In the genomic region with DNA sequence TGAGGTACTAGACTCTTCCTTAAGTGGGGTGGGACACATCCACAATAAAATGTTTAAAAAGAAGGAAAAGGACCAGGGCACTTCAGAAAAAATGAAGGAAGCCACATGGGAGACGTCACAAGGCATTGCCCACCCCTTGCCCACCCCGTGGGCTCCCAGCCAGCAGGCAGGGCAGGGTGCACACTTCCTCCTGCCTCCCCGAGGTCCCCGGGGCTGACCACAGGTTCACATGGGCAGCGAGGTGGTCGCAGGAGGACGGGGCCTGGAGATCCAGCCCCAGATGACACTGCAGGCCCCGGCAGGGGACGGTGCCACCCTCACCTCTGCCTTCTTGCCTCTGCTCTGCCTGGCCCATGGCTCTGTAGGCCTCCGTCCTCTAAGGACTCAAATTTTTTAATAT, we compare ENCODE assay signal across 20 cellular contexts. TPM values are rescaled to one million over a fixed set of nuclear protein-coding genes. Genes with fewer than 3 reads are reported as not detected.
DNase-seq lines count a peak whose midpoint lies in the region; ATAC-seq, FAIRE-seq and TF ChIP-seq lines count a peak whose summit lies in the region.
"Had no signal": no experiment of that assay in that cellular context is flagged by ENCODE, and none has a peak within 500 bp of the region (broad histone marks: within the 10 kb centered on the region; RNA-seq: fewer than 3 reads in every experiment).

No MANE protein-coding gene starts in this region.

- H3K9ac ChIP-seq in BLaER1 (0 out of 2 replicates have a peak overlapping the region, but pooled peaks have one; percentile 54), H1 (replicated peaks in 1 of 4; ENCODE audit: extremely low read depth in 1 of 4, low read depth in 3 of 4, low read length in 3 of 4) (no peak overlapping the region), trophoblast cell (ENCODE audit: low read length) (no peak overlapping the region)
- H3K9ac ChIP-seq: GM23248 had no signal

- no peak for TF ChIP-seq RAD21 in H1 (IDR thresholded peaks at IDR 0.05 in 1 of 2, conservative IDR thresholded peaks at IDR 0.05 in 1 of 2; ENCODE audit: low read depth in 2 of 2, low read length in 2 of 2)

- no peaks in the 10 kb centered on the region for H3K27me3 Mint-ChIP-seq in T-helper 17 cell
- H3K27me3 Mint-ChIP-seq: CD4-positive, CD25-positive, alpha-beta regulatory T cell; CD8-positive, alpha-beta memory T cell had no signal

- peak overlapping the region; percentile 15 for H4K91ac ChIP-seq in H1 (replicated peaks; ENCODE audit: insufficient read length, low read length)
- no peak overlapping the region for H4K91ac ChIP-seq in trophoblast cell (ENCODE audit: low read depth, low read length)

- no peak overlapping the region for H3K23ac ChIP-seq in H1 (ENCODE audit: insufficient read length)
- no peak overlapping the region for H3K23ac ChIP-seq in trophoblast cell (ENCODE audit: low read length)

- H2BK120ac ChIP-seq in H1 (replicated peaks; ENCODE audit: low read depth, low read length) (no peak overlapping the region), trophoblast cell (ENCODE audit: insufficient read depth, low read length, poor library complexity) (no peak overlapping the region)

- H4K20me1 ChIP-seq in BLaER1 (no peaks in the 10 kb centered on the region), H1 (replicated peaks in 1 of 2; ENCODE audit: control insufficient read depth in 1 of 2, insufficient read depth in 2 of 2, low read length in 2 of 2) (peaks cover 0 to 8% of the 10 kb centered on the region in 2 experiments)

- H2BK12ac ChIP-seq in H1 (ENCODE audit: low read depth, low read length) (peak overlapping the region; percentile 50; the same call in 1 of the 2 replicates), trophoblast cell (ENCODE audit: low read length) (no peak overlapping the region)

- H4K12ac ChIP-seq in trophoblast cell (ENCODE audit: low read depth, low read length) = no peak overlapping the region

- H3K4me2 ChIP-seq in BLaER1 = peak overlapping the region; percentile 70
- no peak overlapping the region for H3K4me2 ChIP-seq in H1 (ENCODE audit: insufficient read depth in 1 of 2, low read depth in 2 of 2, low read length in 2 of 2)
- no peak overlapping the region for H3K4me2 ChIP-seq in trophoblast cell (ENCODE audit: low read length)

- POLR2A ChIA-PET in H1 (lab: Charles Lee; ENCODE audit: partially characterized antibody) = interaction anchor here (1.6 kb wide), 1 partner anchor 19 kb away, joined by 3 read pairs; no protein-coding TSS in a partner anchor

- H3K36me3 ChIP-seq in BLaER1 (no peaks in the 10 kb centered on the region), H1 (ENCODE audit: control insufficient read depth in 2 of 4, insufficient read depth in 4 of 4, low read length in 3 of 4) (no peaks in the 10 kb centered on the region; a peak in 1 of 8 replicates), trophoblast cell (ENCODE audit: control insufficient read depth in 1 of 2, insufficient read depth in 2 of 2, low read length in 2 of 2) (no peaks in the 10 kb centered on the region)

- no peak overlapping the region for H2AK5ac ChIP-seq in H1 (ENCODE audit: low read depth, low read length)
- H2AK5ac ChIP-seq in trophoblast cell (ENCODE audit: low read length) = peak overlapping the region; percentile 47

- no peak for FAIRE-seq in H1 (lab: Jason Lieb, UNC)
- FAIRE-seq: GM19239, H54 had no signal

- no peaks in the 10 kb centered on the region for H3K9me3 ChIP-seq in BLaER1
- no peaks in the 10 kb centered on the region for H3K9me3 ChIP-seq in H1 (ENCODE audit: insufficient read depth in 2 of 2, low read depth in 1 of 2, low read length in 1 of 2)
- peaks cover 9% of the 10 kb centered on the region for H3K9me3 ChIP-seq in trophoblast cell (ENCODE audit: insufficient read depth, low read depth, low read length)
- no peaks in the 10 kb centered on the region for H3K9me3 ChIP-seq in T-helper 17 cell (ENCODE audit: control insufficient read depth, low read length, poor library complexity, severe bottlenecking)

- H2BK5ac ChIP-seq in H1 (ENCODE audit: low read depth, low read length) (no peak overlapping the region), trophoblast cell (ENCODE audit: low read depth, low read length, poor library complexity) (no peak overlapping the region)

- no peak overlapping the region for H3K27ac Mint-ChIP-seq in T-helper 17 cell

- CTCF ChIA-PET in H1 (lab: Charles Lee; ENCODE audit: partially characterized antibody) = interaction anchor here (1.6 kb wide), 1 partner anchor 24 kb away, joined by 4 read pairs; no protein-coding TSS in a partner anchor

- no peak overlapping the region for H2BK20ac ChIP-seq in H1 (ENCODE audit: low read length)

- H2BK15ac ChIP-seq in H1 (ENCODE audit: low read length) = no peak overlapping the region

- H3K4me3 Mint-ChIP-seq in T-helper 17 cell = no peak overlapping the region

- H3K27me3 ChIP-seq in BLaER1 (no peaks in the 10 kb centered on the region), HL-60 (ENCODE audit: insufficient read depth, poor library complexity, severe bottlenecking) (no peaks in the 10 kb centered on the region), H1 (replicated peaks in 1 of 4; ENCODE audit: control insufficient read depth in 3 of 4, extremely low read depth in 1 of 4, insufficient read depth in 3 of 4, low read length in 3 of 4) (no peaks in the 10 kb centered on the region), trophoblast cell (ENCODE audit: insufficient read depth, low read length) (no peaks in the 10 kb centered on the region)

- H4K5ac ChIP-seq in H1 (ENCODE audit: insufficient read length, low read depth, low read length) = no peak overlapping the region

- no peak overlapping the region for H3K18ac ChIP-seq in H1 (ENCODE audit: extremely low read depth, low read length)
- no peak overlapping the region for H3K18ac ChIP-seq in trophoblast cell (ENCODE audit: low read length)

- no peak for DNase-seq in HL-60 (ENCODE audit: low read depth in 1 of 2, low spot score in 1 of 2)
- no peak for DNase-seq in H1 (ENCODE audit: low read depth in 1 of 2, low spot score in 2 of 2)
- no peak for DNase-seq in trophoblast cell
- DNase-seq in GM03348 (ENCODE audit: low spot score) = no peak
- no peak for DNase-seq in T-helper 17 cell
- DNase-seq: 8988T; C1 segment of cervical spinal cord; CD4-positive, CD25-positive, alpha-beta regulatory T cell; CD8-positive, alpha-beta memory T cell; COR-L47; DMS 273 treated with DMSO at 0.1 percent for 48 hours; DMS53; DND-41; EL; GM23248; HCEC 1CT had no signal

- H3K23me2 ChIP-seq in H1 (ENCODE audit: low read depth, low read length) = peaks cover 6% of the 10 kb centered on the region

- H3K79me2 ChIP-seq in H1 (ENCODE audit: control insufficient read depth in 1 of 2, insufficient read depth in 2 of 2, low read length in 2 of 2) (no peaks in the 10 kb centered on the region), trophoblast cell (ENCODE audit: control insufficient read depth, insufficient read depth, low read length, poor library complexity) (peaks cover 6% of the 10 kb centered on the region)

- H2AFZ ChIP-seq in H1 (ENCODE audit: low read length) (no peak overlapping the region), trophoblast cell (ENCODE audit: insufficient read depth, low read length, poor library complexity) (no peak overlapping the region)
- H2AFZ ChIP-seq: GM23248 had no signal

- no peak for TF ChIP-seq CTCF in HL-60 (IDR thresholded peaks at IDR 0.05; ENCODE audit: insufficient read depth, low read length)
- no peak for TF ChIP-seq CTCF in H1 (IDR thresholded peaks at IDR 0.05; ENCODE audit: control extremely low read depth in 1 of 3, insufficient read depth in 1 of 3, low read depth in 1 of 3, low read length in 3 of 3)

- TF ChIP-seq EP300 in H1 (IDR thresholded peaks at IDR 0.05; ENCODE audit: borderline replicate concordance in 1 of 2, low read depth in 2 of 2, low read length in 2 of 2) = no peak

- H3K14ac ChIP-seq in H1 (ENCODE audit: insufficient read length) = no peak overlapping the region
- no peak overlapping the region for H3K14ac ChIP-seq in trophoblast cell (ENCODE audit: low read length)

- peaks cover 3% of the 10 kb centered on the region for H3K79me1 ChIP-seq in H1 (ENCODE audit: low read depth, low read length)
- peaks cover 19% of the 10 kb centered on the region for H3K79me1 ChIP-seq in trophoblast cell (ENCODE audit: low read length)

- WGBS in H1 (ENCODE audit: extremely low coverage in 1 of 2, insufficient coverage in 1 of 2, insufficient read length in 1 of 2, insufficient replicate concordance in 2 of 2, low coverage in 1 of 2, low lambda C conversion rate in 2 of 2, missing lambda C conversion rate in 1 of 2), 2 experiments = 84% methylated on average over 10 of the region's 10 CpGs; no CpG with 5 or more reads in 1 of the 2 experiments
- WGBS in trophoblast cell (ENCODE audit: extremely low coverage, insufficient coverage, insufficient read length) = no CpG with 5 or more reads among the region's 10 CpGs

- no peak for ATAC-seq in GM21737 (IDR thresholded peaks at IDR 0.05; ENCODE audit: unreplicated experiment)
- ATAC-seq in T-helper 17 cell = no peak

- H3K36me3 Mint-ChIP-seq in T-helper 17 cell (ENCODE audit: low read depth) = no peaks in the 10 kb centered on the region
- H3K36me3 Mint-ChIP-seq: CD4-positive, CD25-positive, alpha-beta regulatory T cell; CD8-positive, alpha-beta memory T cell had no signal

- H3K4me3 ChIP-seq in BLaER1 (no peak overlapping the region), HL-60 (replicated peaks; ENCODE audit: insufficient read depth, low read length) (no peak overlapping the region), H1 (ENCODE audit: extremely low read depth in 1 of 4, insufficient read depth in 2 of 4, low read depth in 3 of 4, low read length in 4 of 4) (no peak overlapping the region), trophoblast cell (ENCODE audit: low read depth, low read length) (no peak overlapping the region)
- H3K4me3 ChIP-seq: GM23248 had no signal

- H3K4ac ChIP-seq in H1 (replicated peaks; ENCODE audit: insufficient read length, low read depth, low read length) (no peak overlapping the region), trophoblast cell (ENCODE audit: low read depth, low read length) (no peak overlapping the region)

- H4K8ac ChIP-seq in H1 (ENCODE audit: extremely low read depth, insufficient read depth, low read length) (no peak overlapping the region), trophoblast cell (ENCODE audit: low read depth, low read length) (no peak overlapping the region)

- H3K4me1 Mint-ChIP-seq in T-helper 17 cell = peaks cover 25% of the 10 kb centered on the region

- TF ChIP-seq POLR2A in H1 (IDR thresholded peaks at IDR 0.05; ENCODE audit: control extremely low read depth in 1 of 2, low read depth in 2 of 2, low read length in 2 of 2) = no peak

- H3K56ac ChIP-seq in H1 (replicated peaks; ENCODE audit: insufficient read length, low read depth, low read length) = no peak overlapping the region

- H3K27ac ChIP-seq in BLaER1 (peak overlapping the region; percentile 62), HL-60 (replicated peaks) (peak overlapping the region; percentile 55), H1 (ENCODE audit: low read depth, low read length) (no peak overlapping the region), trophoblast cell (ENCODE audit: low read depth, low read length) (no peak overlapping the region)
- H3K27ac ChIP-seq: GM23248 had no signal

- H3K4me1 ChIP-seq in BLaER1 (peaks cover 92% of the 10 kb centered on the region), H1 (replicated peaks in 1 of 4; ENCODE audit: control insufficient read depth in 3 of 4, insufficient read depth in 4 of 4, low read length in 3 of 4) (peaks cover 3 to 24% (median 14%) of the 10 kb centered on the region in 4 experiments; a peak in 6 of 7 replicates), trophoblast cell (ENCODE audit: control insufficient read depth in 1 of 2, insufficient read depth in 2 of 2, low read length in 2 of 2) (peaks cover 22 to 24% of the 10 kb centered on the region in 2 experiments)

RNA-seq across cellular contexts. Expression of a gene that starts 45.6 kb away (rescaled TPM):
- total RNA-seq in H1 (2021; fragmentation: NEBNext Ultra II Directional; extraction: Animal tissue kit (Norgen Biotek cat#: 25700)) = 10.8 and 11.0 TPM in 2 replicates
- 5.3 and 9.4 TPM in 2 replicates for polyA plus RNA-seq in H1 (2011; rRNA removed)
- 7.2 TPM for polyA plus RNA-seq in H1 (2011; cell fraction: cytosol; rRNA removed)
- 17.0 TPM for polyA plus RNA-seq in H1 (2011; cell fraction: nucleus; rRNA removed)
- 4.8 to 8.4 TPM (median 8.0 TPM) in 4 replicates for polyA plus RNA-seq in H1 (2012, experiment 1 of 2)
- 6.0 TPM for polyA plus RNA-seq in H1 (2012, experiment 2 of 2)
- polyA plus RNA-seq in H1 (2013, experiment 1 of 2) = 6.0 TPM
- polyA plus RNA-seq in H1 (2013, experiment 2 of 2) = 5.5 TPM
- 1.2 and 1.4 TPM in 2 replicates for polyA minus RNA-seq in H1 (2011; rRNA and poly(A)+ RNA removed)
- 5.2 TPM for polyA minus RNA-seq in H1 (2011; cell fraction: cytosol; rRNA and poly(A)+ RNA removed)
- polyA minus RNA-seq in H1 (2011; cell fraction: nucleus; rRNA and poly(A)+ RNA removed) = 7.0 TPM
- 57.0 and 60.9 TPM in 2 replicates for polyA plus RNA-seq in trophoblast cell (2013)
- 10 to 100 TPM; 15.7 to 16.7 TPM for total RNA-seq in T-helper 17 cell

Comparison
In these comparisons a context has a peak if more than half of its experiments do, and no peak if none do; other contexts are left out.
1. H3K27ac ChIP-seq: peak in BLaER1 (single experiment) and HL-60 (single experiment); none in H1 (single experiment) and trophoblast cell (single experiment).